ENCODE assay signal across 1 cellular context in the genomic region with DNA sequence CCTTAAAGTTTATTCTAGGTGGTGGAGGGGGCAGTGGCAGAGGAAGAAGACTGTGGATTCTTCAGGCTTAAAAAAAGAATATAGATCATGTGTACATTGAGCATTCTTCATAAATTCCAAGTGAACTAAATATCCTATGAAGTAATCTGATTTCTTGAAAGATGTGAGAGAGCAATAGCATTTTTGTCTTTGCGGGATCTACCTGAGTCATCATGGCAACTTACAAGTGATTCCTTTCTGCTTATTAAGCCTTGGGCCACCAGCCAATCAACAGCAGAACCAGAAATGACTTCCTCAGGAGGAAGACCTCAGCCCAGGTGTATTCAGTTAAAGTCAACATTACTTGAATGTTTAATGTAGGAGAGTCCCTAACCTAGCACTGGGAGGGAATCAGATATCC.
TF ChIP-seq lines count a peak whose summit lies in the region.

No MANE protein-coding gene starts in this region.

TF ChIP-seq in IMR-90, 13 proteins besides CTCF, POLR2A, EP300 and RAD21:
- TF ChIP-seq, protein P1, sequence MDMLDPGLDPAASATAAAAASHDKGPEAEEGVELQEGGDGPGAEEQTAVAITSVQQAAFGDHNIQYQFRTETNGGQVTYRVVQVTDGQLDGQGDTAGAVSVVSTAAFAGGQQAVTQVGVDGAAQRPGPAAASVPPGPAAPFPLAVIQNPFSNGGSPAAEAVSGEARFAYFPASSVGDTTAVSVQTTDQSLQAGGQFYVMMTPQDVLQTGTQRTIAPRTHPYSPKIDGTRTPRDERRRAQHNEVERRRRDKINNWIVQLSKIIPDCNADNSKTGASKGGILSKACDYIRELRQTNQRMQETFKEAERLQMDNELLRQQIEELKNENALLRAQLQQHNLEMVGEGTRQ (IDR thresholded peaks at IDR 0.05; ENCODE audit: low read depth, low read length): no peak
- TF ChIP-seq FOS (IDR thresholded peaks at IDR 0.05; ENCODE audit: low read depth, low read length) (no peak), BHLHE40 (IDR thresholded peaks at IDR 0.05; ENCODE audit: low read depth, low read length) (no peak), MXI1 (IDR thresholded peaks at IDR 0.05; ENCODE audit: borderline replicate concordance, low read depth, low read length) (no peak)
